ENCODE assay signal across 14 cellular contexts in the genomic region with DNA sequence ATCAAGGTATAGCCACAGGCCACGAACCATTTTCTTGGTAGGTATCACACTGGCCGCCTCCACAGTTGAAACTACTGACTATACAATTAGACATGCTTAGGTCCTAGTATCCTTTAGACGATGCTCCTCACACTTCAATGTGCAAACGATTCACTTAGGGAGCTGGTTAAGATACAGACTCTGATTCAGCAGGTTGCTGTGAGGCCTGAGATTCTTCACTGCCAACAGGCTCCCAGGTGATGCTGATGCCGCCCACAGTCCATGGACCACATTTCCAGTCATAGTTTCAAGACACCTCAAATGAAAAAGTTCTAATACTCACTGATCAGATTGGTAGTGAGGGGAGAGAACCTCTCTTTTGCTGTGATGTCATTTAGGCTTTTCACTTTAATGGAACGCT.
"Had no signal": no experiment of that assay in that cellular context is flagged by ENCODE, and none has a peak within 500 bp of the region (broad histone marks: within the 10 kb centered on the region; RNA-seq: fewer than 3 reads in every experiment).

No MANE protein-coding gene starts in this region.

- H3K4me1 ChIP-seq: SJSA1 had no signal

- H3K9me3 Mint-ChIP-seq: naive thymus-derived CD8-positive, alpha-beta T cell had no signal

- H3K4me3 ChIP-seq: cardiac muscle cell, SJSA1, stomach, testis had no signal

- H3K9me3 ChIP-seq: SJSA1, stomach, testis had no signal

- DNase-seq: activated gamma-delta T cell treated with Interleukin-2 at 50 U/mL for 16 hours; foreskin melanocyte; kidney glomerular epithelial cell; left ventricle myocardium superior; mesenchymal stem cell; naive thymus-derived CD8-positive, alpha-beta T cell; posterior cingulate gyrus; retina; stomach; T-helper 2 cell; testis had no signal

- H3K4me3 Mint-ChIP-seq: naive thymus-derived CD8-positive, alpha-beta T cell had no signal

- H3K27ac ChIP-seq: epithelial cell of prostate, SJSA1, stomach, testis had no signal

- H3K27me3 Mint-ChIP-seq: naive thymus-derived CD8-positive, alpha-beta T cell had no signal

- ATAC-seq: left ventricle myocardium superior; naive thymus-derived CD8-positive, alpha-beta T cell had no signal

- H3K27me3 ChIP-seq: cardiac muscle cell, SJSA1, stomach, testis had no signal
